Comparison of ENCODE assay signal across 1 cellular context in the genomic region with DNA sequence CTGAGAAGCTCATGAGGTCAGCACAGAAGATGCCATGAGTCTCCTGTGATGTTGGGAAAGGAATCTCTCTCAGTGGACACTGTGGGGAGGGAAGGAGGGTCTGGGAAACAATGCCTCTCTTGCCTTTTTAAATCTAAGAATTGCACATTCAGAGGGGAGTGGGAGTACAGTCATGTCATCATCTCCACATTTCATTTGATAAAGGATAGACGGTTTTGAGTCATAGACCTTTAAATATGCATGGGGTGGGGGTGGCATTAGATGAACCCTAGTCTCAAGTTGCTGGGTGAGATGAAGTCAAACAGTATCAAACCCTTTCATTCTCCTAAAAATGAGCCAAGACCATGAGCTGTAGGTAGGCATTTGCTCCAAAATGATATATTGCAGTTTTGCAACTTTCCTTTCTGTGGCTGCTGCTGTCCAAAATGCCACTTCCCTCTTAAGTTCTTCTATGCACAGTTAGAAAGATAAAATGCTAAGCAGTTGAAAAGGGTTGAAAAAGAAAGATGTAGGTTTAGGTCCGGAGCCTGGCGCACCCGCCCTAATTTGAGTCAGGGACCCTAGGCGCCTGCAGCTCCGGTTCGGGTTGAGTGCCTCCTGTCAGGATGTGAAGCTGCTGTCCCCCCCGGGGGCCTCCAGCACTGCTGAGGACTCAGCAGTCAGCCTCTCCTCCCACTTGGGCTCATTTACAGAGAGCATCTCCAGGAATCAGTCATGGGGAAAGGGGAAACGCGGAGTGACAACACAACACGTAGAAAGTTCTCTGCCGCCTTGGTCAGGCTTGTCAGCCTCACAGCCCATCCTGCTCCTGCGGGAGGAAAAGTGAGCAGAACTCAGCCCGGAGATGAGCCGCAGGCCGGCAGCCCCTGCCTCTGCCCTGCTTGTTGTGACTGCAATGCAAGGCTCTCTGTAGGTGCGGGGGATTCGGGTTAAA.
TF ChIP-seq lines count a peak whose summit lies in the region.

No MANE protein-coding gene starts in this region.

TF ChIP-seq in WTC11, 78 proteins besides CTCF, POLR2A, EP300 and RAD21 (continued from another document):
- TF ChIP-seq, protein P1, sequence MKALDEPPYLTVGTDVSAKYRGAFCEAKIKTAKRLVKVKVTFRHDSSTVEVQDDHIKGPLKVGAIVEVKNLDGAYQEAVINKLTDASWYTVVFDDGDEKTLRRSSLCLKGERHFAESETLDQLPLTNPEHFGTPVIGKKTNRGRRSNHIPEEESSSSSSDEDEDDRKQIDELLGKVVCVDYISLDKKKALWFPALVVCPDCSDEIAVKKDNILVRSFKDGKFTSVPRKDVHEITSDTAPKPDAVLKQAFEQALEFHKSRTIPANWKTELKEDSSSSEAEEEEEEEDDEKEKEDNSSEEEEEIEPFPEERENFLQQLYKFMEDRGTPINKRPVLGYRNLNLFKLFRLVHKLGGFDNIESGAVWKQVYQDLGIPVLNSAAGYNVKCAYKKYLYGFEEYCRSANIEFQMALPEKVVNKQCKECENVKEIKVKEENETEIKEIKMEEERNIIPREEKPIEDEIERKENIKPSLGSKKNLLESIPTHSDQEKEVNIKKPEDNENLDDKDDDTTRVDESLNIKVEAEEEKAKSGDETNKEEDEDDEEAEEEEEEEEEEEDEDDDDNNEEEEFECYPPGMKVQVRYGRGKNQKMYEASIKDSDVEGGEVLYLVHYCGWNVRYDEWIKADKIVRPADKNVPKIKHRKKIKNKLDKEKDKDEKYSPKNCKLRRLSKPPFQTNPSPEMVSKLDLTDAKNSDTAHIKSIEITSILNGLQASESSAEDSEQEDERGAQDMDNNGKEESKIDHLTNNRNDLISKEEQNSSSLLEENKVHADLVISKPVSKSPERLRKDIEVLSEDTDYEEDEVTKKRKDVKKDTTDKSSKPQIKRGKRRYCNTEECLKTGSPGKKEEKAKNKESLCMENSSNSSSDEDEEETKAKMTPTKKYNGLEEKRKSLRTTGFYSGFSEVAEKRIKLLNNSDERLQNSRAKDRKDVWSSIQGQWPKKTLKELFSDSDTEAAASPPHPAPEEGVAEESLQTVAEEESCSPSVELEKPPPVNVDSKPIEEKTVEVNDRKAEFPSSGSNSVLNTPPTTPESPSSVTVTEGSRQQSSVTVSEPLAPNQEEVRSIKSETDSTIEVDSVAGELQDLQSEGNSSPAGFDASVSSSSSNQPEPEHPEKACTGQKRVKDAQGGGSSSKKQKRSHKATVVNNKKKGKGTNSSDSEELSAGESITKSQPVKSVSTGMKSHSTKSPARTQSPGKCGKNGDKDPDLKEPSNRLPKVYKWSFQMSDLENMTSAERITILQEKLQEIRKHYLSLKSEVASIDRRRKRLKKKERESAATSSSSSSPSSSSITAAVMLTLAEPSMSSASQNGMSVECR (CRISPR knock-in tag; IDR thresholded peaks at IDR 0.05; ENCODE audit: borderline replicate concordance): no peak
- TF ChIP-seq SMAD3 (CRISPR knock-in tag; IDR thresholded peaks at IDR 0.05; ENCODE audit: borderline replicate concordance) (no peak), ZNF263 (CRISPR knock-in tag; IDR thresholded peaks at IDR 0.05; ENCODE audit: low read depth) (no peak), CREM (CRISPR knock-in tag; IDR thresholded peaks at IDR 0.05) (no peak), EMX1 (CRISPR knock-in tag; IDR thresholded peaks at IDR 0.05) (no peak), ZNF671 (CRISPR knock-in tag; IDR thresholded peaks at IDR 0.05) (no peak), TEAD1 (CRISPR knock-in tag; IDR thresholded peaks at IDR 0.05) (no peak)
- TF ChIP-seq, protein P2, sequence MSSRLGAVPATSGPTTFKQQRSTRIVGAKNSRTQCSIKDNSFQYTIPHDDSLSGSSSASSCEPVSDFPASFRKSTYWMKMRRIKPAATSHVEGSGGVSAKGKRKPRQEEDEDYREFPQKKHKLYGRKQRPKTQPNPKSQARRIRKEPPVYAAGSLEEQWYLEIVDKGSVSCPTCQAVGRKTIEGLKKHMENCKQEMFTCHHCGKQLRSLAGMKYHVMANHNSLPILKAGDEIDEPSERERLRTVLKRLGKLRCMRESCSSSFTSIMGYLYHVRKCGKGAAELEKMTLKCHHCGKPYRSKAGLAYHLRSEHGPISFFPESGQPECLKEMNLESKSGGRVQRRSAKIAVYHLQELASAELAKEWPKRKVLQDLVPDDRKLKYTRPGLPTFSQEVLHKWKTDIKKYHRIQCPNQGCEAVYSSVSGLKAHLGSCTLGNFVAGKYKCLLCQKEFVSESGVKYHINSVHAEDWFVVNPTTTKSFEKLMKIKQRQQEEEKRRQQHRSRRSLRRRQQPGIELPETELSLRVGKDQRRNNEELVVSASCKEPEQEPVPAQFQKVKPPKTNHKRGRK (CRISPR knock-in tag; IDR thresholded peaks at IDR 0.05; ENCODE audit: borderline replicate concordance): no peak
- TF ChIP-seq, protein P3, sequence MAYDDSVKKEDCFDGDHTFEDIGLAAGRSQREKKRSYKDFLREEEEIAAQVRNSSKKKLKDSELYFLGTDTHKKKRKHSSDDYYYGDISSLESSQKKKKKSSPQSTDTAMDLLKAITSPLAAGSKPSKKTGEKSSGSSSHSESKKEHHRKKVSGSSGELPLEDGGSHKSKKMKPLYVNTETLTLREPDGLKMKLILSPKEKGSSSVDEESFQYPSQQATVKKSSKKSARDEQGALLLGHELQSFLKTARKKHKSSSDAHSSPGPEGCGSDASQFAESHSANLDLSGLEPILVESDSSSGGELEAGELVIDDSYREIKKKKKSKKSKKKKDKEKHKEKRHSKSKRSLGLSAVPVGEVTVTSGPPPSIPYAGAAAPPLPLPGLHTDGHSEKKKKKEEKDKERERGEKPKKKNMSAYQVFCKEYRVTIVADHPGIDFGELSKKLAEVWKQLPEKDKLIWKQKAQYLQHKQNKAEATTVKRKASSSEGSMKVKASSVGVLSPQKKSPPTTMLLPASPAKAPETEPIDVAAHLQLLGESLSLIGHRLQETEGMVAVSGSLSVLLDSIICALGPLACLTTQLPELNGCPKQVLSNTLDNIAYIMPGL (CRISPR knock-in tag; IDR thresholded peaks at IDR 0.05): no peak
- TF ChIP-seq, protein P4, sequence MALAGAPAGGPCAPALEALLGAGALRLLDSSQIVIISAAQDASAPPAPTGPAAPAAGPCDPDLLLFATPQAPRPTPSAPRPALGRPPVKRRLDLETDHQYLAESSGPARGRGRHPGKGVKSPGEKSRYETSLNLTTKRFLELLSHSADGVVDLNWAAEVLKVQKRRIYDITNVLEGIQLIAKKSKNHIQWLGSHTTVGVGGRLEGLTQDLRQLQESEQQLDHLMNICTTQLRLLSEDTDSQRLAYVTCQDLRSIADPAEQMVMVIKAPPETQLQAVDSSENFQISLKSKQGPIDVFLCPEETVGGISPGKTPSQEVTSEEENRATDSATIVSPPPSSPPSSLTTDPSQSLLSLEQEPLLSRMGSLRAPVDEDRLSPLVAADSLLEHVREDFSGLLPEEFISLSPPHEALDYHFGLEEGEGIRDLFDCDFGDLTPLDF (CRISPR knock-in tag; IDR thresholded peaks at IDR 0.05): no peak
- TF ChIP-seq, protein P5, sequence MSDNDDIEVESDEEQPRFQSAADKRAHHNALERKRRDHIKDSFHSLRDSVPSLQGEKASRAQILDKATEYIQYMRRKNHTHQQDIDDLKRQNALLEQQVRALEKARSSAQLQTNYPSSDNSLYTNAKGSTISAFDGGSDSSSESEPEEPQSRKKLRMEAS (CRISPR knock-in tag; IDR thresholded peaks at IDR 0.05): no peak
